In the genomic region with DNA sequence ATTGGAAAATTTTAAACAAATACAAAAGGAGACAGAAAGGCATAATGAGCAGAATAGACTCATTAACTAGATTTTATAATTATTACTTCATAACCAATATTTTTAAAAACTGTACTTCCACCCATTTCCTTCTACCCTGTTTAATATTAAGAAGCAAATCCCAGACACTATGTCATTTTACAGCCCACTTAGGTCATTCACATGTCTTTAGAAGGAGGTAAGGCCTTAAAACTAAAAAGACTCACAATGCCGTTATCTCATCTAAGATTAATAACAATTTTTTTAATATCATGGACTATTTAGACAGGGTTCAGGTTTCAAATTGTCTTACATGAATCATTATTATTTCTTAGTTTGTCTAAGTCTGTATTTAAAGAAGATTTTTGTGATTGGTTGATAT, we compare ENCODE assay signal across 6 cellular contexts.
"Had no signal": no experiment of that assay in that cellular context is flagged by ENCODE, and none has a peak within 500 bp of the region (broad histone marks: within the 10 kb centered on the region; RNA-seq: fewer than 3 reads in every experiment).

No MANE protein-coding gene starts in this region.

- DNase-seq: IMR-90, KBM-7, KG1 had no signal

- FAIRE-seq: HepG2, HTR-8/SVneo, K562 had no signal

- ATAC-seq: HepG2, K562 had no signal
